Comparison of ENCODE assay signal across 1 cellular context in genomic region chr10:44703241-44704155, GRCh38.
A peak's percentile ranks its signal among the peaks of the same experiment; 100 is the strongest.
TF ChIP-seq lines count a peak whose summit lies in the region.

No MANE protein-coding gene starts in this region.

TF ChIP-seq in IMR-90, 13 proteins besides CTCF, POLR2A, EP300 and RAD21:
- TF ChIP-seq FOS (IDR thresholded peaks at IDR 0.05; ENCODE audit: low read depth, low read length): peak; percentile 29; the same call in 1 of the 2 replicates
- TF ChIP-seq CHD1 (IDR thresholded peaks at IDR 0.05; ENCODE audit: low read depth, low read length): no peak
- no peak for TF ChIP-seq SMC3 (IDR thresholded peaks at IDR 0.05; ENCODE audit: low read depth, low read length)
- no peak for TF ChIP-seq RFX5 (IDR thresholded peaks at IDR 0.05; ENCODE audit: low read depth, low read length)
- no peak for TF ChIP-seq ELK1 (IDR thresholded peaks at IDR 0.05; ENCODE audit: borderline replicate concordance, low read depth, low read length)
- no peak for TF ChIP-seq BHLHE40 (IDR thresholded peaks at IDR 0.05; ENCODE audit: low read depth, low read length)
- no peak for TF ChIP-seq NFE2L2 (IDR thresholded peaks at IDR 0.05; ENCODE audit: low read depth, low read length)
- TF ChIP-seq USF2 (IDR thresholded peaks at IDR 0.05; ENCODE audit: low read depth, low read length): no peak
